Comparison of ENCODE assay signal across 34 cellular contexts in genomic region chr20:17706632-17707031, GRCh38. TPM values are rescaled to one million over a fixed set of nuclear protein-coding genes. Genes with fewer than 3 reads are reported as not detected.
"Had no signal": no experiment of that assay in that cellular context is flagged by ENCODE, and none has a peak within 500 bp of the region (broad histone marks: within the 10 kb centered on the region; RNA-seq: fewer than 3 reads in every experiment).

No MANE protein-coding gene starts in this region.

- H3K4me1 ChIP-seq: ascending aorta, breast epithelium, esophagus squamous epithelium had no signal

- H3K27me3 Mint-ChIP-seq: activated CD4-positive, alpha-beta T cell treated with anti-CD3 and anti-CD28 coated beads, Interleukin-2, amount 10 ng/mL, durations not matched to agents 7 days and 5 days; activated T-cell treated with anti-CD3 and anti-CD28 coated beads, Interleukin-2, amount 50 U/mL, for 24 hours; brain had no signal

- H3K27ac ChIP-seq: ascending aorta, breast epithelium, epithelial cell of prostate, esophagus squamous epithelium, gastroesophageal sphincter, VCaP had no signal

- H3K9me3 Mint-ChIP-seq: activated CD4-positive, alpha-beta memory T cell treated with anti-CD3 and anti-CD28 coated beads, Interleukin-2, amount 10 ng/mL, durations not matched to agents 7 days and 5 days; activated CD4-positive, alpha-beta T cell treated with anti-CD3 and anti-CD28 coated beads, Interleukin-2, amount 10 ng/mL, durations not matched to agents 7 days and 5 days; activated naive CD4-positive, alpha-beta T cell treated with anti-CD3 and anti-CD28 coated beads, Interleukin-2, amount 10 ng/mL, durations not matched to agents 7 days and 5 days; activated naive CD4-positive, alpha-beta T cell treated with anti-CD3 and anti-CD28 coated beads, Interleukin-2, amount 50 U/mL, for 72 hours; activated naive CD8-positive, alpha-beta T cell treated with anti-CD3 and anti-CD28 coated beads, Interleukin-2, amount 10 ng/mL, durations not matched to agents 7 days and 5 days; activated T-cell treated with anti-CD3 and anti-CD28 coated beads, Interleukin-2, amount 50 U/mL, for 24 hours; activated T-cell treated with anti-CD3 and anti-CD28 coated beads, Interleukin-2, amount 50 U/mL, for 72 hours; brain had no signal

- H3K27ac Mint-ChIP-seq: activated CD4-positive, alpha-beta memory T cell treated with anti-CD3 and anti-CD28 coated beads, Interleukin-2, amount 10 ng/mL, durations not matched to agents 7 days and 5 days; activated CD4-positive, alpha-beta T cell treated with anti-CD3 and anti-CD28 coated beads, Interleukin-2, amount 10 ng/mL, durations not matched to agents 7 days and 5 days; activated naive CD4-positive, alpha-beta T cell treated with anti-CD3 and anti-CD28 coated beads, Interleukin-2, amount 10 ng/mL, durations not matched to agents 7 days and 5 days; activated naive CD8-positive, alpha-beta T cell treated with anti-CD3 and anti-CD28 coated beads, Interleukin-2, amount 10 ng/mL, durations not matched to agents 7 days and 5 days; activated T-cell treated with anti-CD3 and anti-CD28 coated beads, Interleukin-2, amount 50 U/mL, for 24 hours; activated T-cell treated with anti-CD3 and anti-CD28 coated beads, Interleukin-2, amount 50 U/mL, for 72 hours; brain; WTC11 had no signal

- H3K4me1 Mint-ChIP-seq: activated CD4-positive, alpha-beta memory T cell treated with anti-CD3 and anti-CD28 coated beads, Interleukin-2, amount 10 ng/mL, durations not matched to agents 7 days and 5 days; activated CD4-positive, alpha-beta T cell treated with anti-CD3 and anti-CD28 coated beads, Interleukin-2, amount 10 ng/mL, durations not matched to agents 7 days and 5 days; activated naive CD4-positive, alpha-beta T cell treated with anti-CD3 and anti-CD28 coated beads, Interleukin-2, amount 10 ng/mL, durations not matched to agents 7 days and 5 days; activated naive CD8-positive, alpha-beta T cell treated with anti-CD3 and anti-CD28 coated beads, Interleukin-2, amount 10 ng/mL, durations not matched to agents 7 days and 5 days had no signal

- H3K4me3 ChIP-seq: ascending aorta, breast epithelium, esophagus squamous epithelium, gastroesophageal sphincter had no signal

- DNase-seq: activated CD4-positive, alpha-beta memory T cell treated with anti-CD3 and anti-CD28 coated beads, Interleukin-2, amount 10 ng/mL, durations not matched to agents 7 days and 5 days; activated CD4-positive, alpha-beta T cell treated with anti-CD3 and anti-CD28 coated beads for 1 hour; activated CD4-positive, alpha-beta T cell treated with anti-CD3 and anti-CD28 coated beads for 4 hours; activated CD4-positive, alpha-beta T cell treated with anti-CD3 and anti-CD28 coated beads, Interleukin-2, amount 10 ng/mL, durations not matched to agents 7 days and 5 days; activated CD4-positive, alpha-beta T cell treated with anti-CD3 and anti-CD28 coated beads, Interleukin-2, amount 50 U/mL, for 4 hours; activated CD8-positive, alpha-beta memory T cell treated with anti-CD3 and anti-CD28 coated beads, Interleukin-2, amount 50 U/mL, for 48 hours; activated gamma-delta T cell; activated naive CD4-positive, alpha-beta T cell; activated naive CD4-positive, alpha-beta T cell treated with anti-CD3 and anti-CD28 coated beads, Interleukin-2, amount 10 ng/mL, durations not matched to agents 7 days and 5 days; activated naive CD8-positive, alpha-beta T cell treated with anti-CD3 and anti-CD28 coated beads, Interleukin-2, amount 10 ng/mL, durations not matched to agents 7 days and 5 days; activated T-cell treated with anti-CD3 and anti-CD28 coated beads for 4 hours; activated T-cell treated with anti-CD3 and anti-CD28 coated beads, Interleukin-2, amount 50 U/mL, for 24 hours; activated T-cell treated with anti-CD3 and anti-CD28 coated beads, Interleukin-2, amount 50 U/mL, for 72 hours; cortex of kidney; dermis blood vessel endothelial cell; effector CD4-positive, alpha-beta T cell; esophagus squamous epithelium; foreskin melanocyte; T-helper 2 cell had no signal

- H3K36me3 Mint-ChIP-seq: activated naive CD4-positive, alpha-beta T cell treated with anti-CD3 and anti-CD28 coated beads, Interleukin-2, amount 10 ng/mL, durations not matched to agents 7 days and 5 days; activated naive CD4-positive, alpha-beta T cell treated with anti-CD3 and anti-CD28 coated beads, Interleukin-2, amount 50 U/mL, for 72 hours; activated naive CD8-positive, alpha-beta T cell treated with anti-CD3 and anti-CD28 coated beads, Interleukin-2, amount 10 ng/mL, durations not matched to agents 7 days and 5 days; brain; WTC11 had no signal

- H3K36me3 ChIP-seq: ascending aorta, breast epithelium, esophagus squamous epithelium, gastroesophageal sphincter had no signal

- H3K4me3 Mint-ChIP-seq: activated CD4-positive, alpha-beta memory T cell treated with anti-CD3 and anti-CD28 coated beads, Interleukin-2, amount 10 ng/mL, durations not matched to agents 7 days and 5 days; activated CD4-positive, alpha-beta T cell treated with anti-CD3 and anti-CD28 coated beads, Interleukin-2, amount 10 ng/mL, durations not matched to agents 7 days and 5 days; activated naive CD4-positive, alpha-beta T cell treated with anti-CD3 and anti-CD28 coated beads, Interleukin-2, amount 10 ng/mL, durations not matched to agents 7 days and 5 days; activated naive CD8-positive, alpha-beta T cell treated with anti-CD3 and anti-CD28 coated beads, Interleukin-2, amount 10 ng/mL, durations not matched to agents 7 days and 5 days; activated T-cell treated with anti-CD3 and anti-CD28 coated beads, Interleukin-2, amount 50 U/mL, for 24 hours; activated T-cell treated with anti-CD3 and anti-CD28 coated beads, Interleukin-2, amount 50 U/mL, for 72 hours; brain; WTC11 had no signal

- H3K9me3 ChIP-seq: ascending aorta, breast epithelium, esophagus squamous epithelium, gastroesophageal sphincter had no signal

- H3K27me3 ChIP-seq: ascending aorta, breast epithelium, esophagus squamous epithelium, gastroesophageal sphincter had no signal

- ATAC-seq: activated naive CD4-positive, alpha-beta T cell treated with anti-CD3 and anti-CD28 coated beads, Interleukin-2, amount 50 U/mL, for 72 hours; activated T-cell treated with anti-CD3 and anti-CD28 coated beads, Interleukin-2, amount 50 U/mL, for 72 hours; gastroesophageal sphincter; WTC11 had no signal

RNA-seq across cellular contexts. Expression of gene BANF2, which starts 6.9 kb away (rescaled TPM):
- total RNA-seq: activated CD4-positive, alpha-beta memory T cell treated with anti-CD3 and anti-CD28 coated beads, Interleukin-2, amount 10 ng/mL, durations not matched to agents 7 days and 5 days; activated CD4-positive, alpha-beta T cell treated with anti-CD3 and anti-CD28 coated beads, Interleukin-2, amount 10 ng/mL, durations not matched to agents 7 days and 5 days; activated naive CD4-positive, alpha-beta T cell treated with anti-CD3 and anti-CD28 coated beads, Interleukin-2, amount 50 U/mL, for 72 hours; activated naive CD8-positive, alpha-beta T cell treated with anti-CD3 and anti-CD28 coated beads, Interleukin-2, amount 10 ng/mL, durations not matched to agents 7 days and 5 days; activated T-cell treated with anti-CD3 and anti-CD28 coated beads, Interleukin-2, amount 50 U/mL, for 72 hours; ascending aorta; breast epithelium; cardiac septum; chondrocyte; dermis blood vessel endothelial cell; endothelial cell of umbilical vein; esophagus squamous epithelium; fibroblast of lung; fibroblast of villous mesenchyme; gastroesophageal sphincter; glomerular endothelial cell; T-helper 1 cell treated with Interleukin-12 subunit alpha and Interleukin-12 subunit beta and Interleukin-4 antibody, amounts not matched to agents 30 ng/mL and 1 ng/mL, for 36 hours; WTC11 had no signal
